Comparison of ENCODE assay signal across 1 cellular context in genomic region chr19:1259206-1259872, GRCh38.
TF ChIP-seq lines count a peak whose summit lies in the region.

No MANE protein-coding gene starts in this region.

TF ChIP-seq in HepG2, 621 proteins besides CTCF, POLR2A, EP300 and RAD21 (continued from another document and continues in another):
- TF ChIP-seq FOXP4 (CRISPR knock-in tag; IDR thresholded peaks at IDR 0.05) (peak; percentile 55; the same call in 1 of the 2 replicates), ZNF263 (CRISPR knock-in tag; IDR thresholded peaks at IDR 0.05) (peak; percentile 95), STAG1 (CRISPR knock-in tag; IDR thresholded peaks at IDR 0.05) (no peak), NCOA2 (CRISPR knock-in tag; IDR thresholded peaks at IDR 0.05) (peak; percentile 58), ZNF569 (CRISPR knock-in tag; IDR thresholded peaks at IDR 0.05; ENCODE audit: borderline replicate concordance) (no peak), ZNF709 (CRISPR knock-in tag; IDR thresholded peaks at IDR 0.05) (no peak), ZNF350 (CRISPR knock-in tag; IDR thresholded peaks at IDR 0.05; ENCODE audit: borderline replicate concordance, low read depth) (peak; percentile 41; the same call in 1 of the 2 replicates), AHR (CRISPR knock-in tag; IDR thresholded peaks at IDR 0.05) (no peak), SRSF4 (IDR thresholded peaks at IDR 0.05; ENCODE audit: low read depth, low read length, poor library complexity, severe bottlenecking) (peak; percentile 83), SOX13 (IDR thresholded peaks at IDR 0.05) (0 out of 2 replicates have a peak, but pooled peaks have one; percentile 20), SOX13 (CRISPR knock-in tag; conservative IDR thresholded peaks at IDR 0.05 in 1 of 2, IDR thresholded peaks at IDR 0.05 in 1 of 2) (peak; percentile 52 to 99; a peak in 3 of 4 replicates), PLRG1 (conservative IDR thresholded peaks at IDR 0.05) (no peak), PATZ1 (CRISPR knock-in tag; IDR thresholded peaks at IDR 0.05) (peak; percentile 98), ZNF431 (CRISPR knock-in tag; IDR thresholded peaks at IDR 0.05; ENCODE audit: borderline replicate concordance, low read depth) (peak; percentile 97), ZFP37 (CRISPR knock-in tag; IDR thresholded peaks at IDR 0.05; ENCODE audit: borderline replicate concordance) (peak; percentile 81; the same call in 1 of the 2 replicates), SPEN (CRISPR knock-in tag; IDR thresholded peaks at IDR 0.05; ENCODE audit: low read depth) (peak; percentile 99), HOXA3 (CRISPR knock-in tag; IDR thresholded peaks at IDR 0.05) (peak; percentile 81), ZHX2 (IDR thresholded peaks at IDR 0.05; ENCODE audit: low read depth) (no peak), ZHX2 (CRISPR knock-in tag; IDR thresholded peaks at IDR 0.05; ENCODE audit: borderline replicate concordance) (no peak), ZNF367 (CRISPR knock-in tag; IDR thresholded peaks at IDR 0.05; ENCODE audit: borderline replicate concordance) (no peak), ZNF572 (CRISPR knock-in tag; IDR thresholded peaks at IDR 0.05) (peak; percentile 44; the same call in 1 of the 2 replicates), ZNF556 (CRISPR knock-in tag; IDR thresholded peaks at IDR 0.05; ENCODE audit: borderline replicate concordance) (0 out of 2 replicates have a peak, but pooled peaks have one; percentile 51), ZBTB3 (CRISPR knock-in tag; IDR thresholded peaks at IDR 0.05; ENCODE audit: borderline replicate concordance, low read depth) (no peak), SETDB1 (CRISPR knock-in tag; IDR thresholded peaks at IDR 0.05; ENCODE audit: borderline replicate concordance) (no peak), ATF1 (CRISPR knock-in tag; IDR thresholded peaks at IDR 0.05) (no peak), RFXAP (CRISPR knock-in tag; IDR thresholded peaks at IDR 0.05; ENCODE audit: borderline replicate concordance) (peak; percentile 81; the same call in 1 of the 2 replicates), SMAD1 (CRISPR knock-in tag; IDR thresholded peaks at IDR 0.05; ENCODE audit: borderline replicate concordance, low read depth) (no peak; the same call in 1 of the 2 replicates), DBP (CRISPR knock-in tag; IDR thresholded peaks at IDR 0.05; ENCODE audit: not compliant biosample characterization) (no peak), FOXM1 (CRISPR knock-in tag; IDR thresholded peaks at IDR 0.05) (no peak), ZNF609 (CRISPR knock-in tag; IDR thresholded peaks at IDR 0.05; ENCODE audit: borderline replicate concordance) (peak; percentile 82), TOPORS (CRISPR knock-in tag; IDR thresholded peaks at IDR 0.05) (peak; percentile 77; the same call in 1 of the 2 replicates), LCORL (IDR thresholded peaks at IDR 0.05) (no peak), LCORL (CRISPR knock-in tag; IDR thresholded peaks at IDR 0.05) (peak; percentile 94), SMAD3 (CRISPR knock-in tag; IDR thresholded peaks at IDR 0.05) (no peak), SP140L (CRISPR knock-in tag; IDR thresholded peaks at IDR 0.05; ENCODE audit: borderline replicate concordance) (no peak), KDM1A (CRISPR knock-in tag; IDR thresholded peaks at IDR 0.05) (no peak), MLX (CRISPR knock-in tag; IDR thresholded peaks at IDR 0.05) (no peak; the same call in 1 of the 2 replicates), ELK4 (CRISPR knock-in tag; IDR thresholded peaks at IDR 0.05; ENCODE audit: borderline replicate concordance) (no peak), MBD4 (IDR thresholded peaks at IDR 0.05; ENCODE audit: borderline replicate concordance, low read length) (no peak), ZSCAN31 (CRISPR knock-in tag; IDR thresholded peaks at IDR 0.05; ENCODE audit: low read depth) (peak; percentile 77; the same call in 1 of the 2 replicates), TFE3 (CRISPR knock-in tag; IDR thresholded peaks at IDR 0.05) (peak; percentile 44; the same call in 1 of the 2 replicates), E2F5 (CRISPR knock-in tag; conservative IDR thresholded peaks at IDR 0.05) (0 out of 2 replicates have a peak, but pooled peaks have one; percentile 17), ZFP1 (CRISPR knock-in tag; IDR thresholded peaks at IDR 0.05) (no peak; the same call in 1 of the 2 replicates)
